ENCODE assay signal across 15 cellular contexts in the genomic region with DNA sequence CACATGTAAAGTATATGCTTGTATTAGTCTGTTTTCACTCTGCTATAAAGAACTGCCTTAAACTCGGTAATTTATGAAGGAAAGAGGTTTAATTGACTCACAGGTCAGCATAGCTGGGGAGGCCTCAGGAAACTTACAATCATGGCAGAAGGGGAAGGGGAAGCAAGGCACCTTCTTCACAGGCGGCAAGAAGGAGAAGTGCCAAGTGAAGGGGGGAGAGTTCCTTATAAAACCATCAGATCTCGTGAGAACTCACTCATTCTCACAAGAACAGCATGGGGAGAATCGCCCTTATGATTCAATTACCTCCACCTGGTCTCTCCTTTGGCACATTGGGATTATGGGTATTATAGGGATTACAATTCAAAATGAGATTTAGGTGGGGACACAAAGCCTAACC.
DNase-seq lines count a peak whose midpoint lies in the region; ATAC-seq and TF ChIP-seq lines count a peak whose summit lies in the region.
"Had no signal": no experiment of that assay in that cellular context is flagged by ENCODE, and none has a peak within 500 bp of the region (broad histone marks: within the 10 kb centered on the region; RNA-seq: fewer than 3 reads in every experiment).

No MANE protein-coding gene starts in this region.

- H3K4me1 ChIP-seq in adipocyte (ENCODE audit: control insufficient read depth, insufficient read depth, low read length) (peaks cover 29% of the 10 kb centered on the region), neural progenitor cell (no peaks in the 10 kb centered on the region)
- H3K4me1 ChIP-seq: BE2C had no signal

- no peaks in the 10 kb centered on the region for H3K4me1 Mint-ChIP-seq in neural progenitor cell
- H3K4me1 Mint-ChIP-seq: H9 had no signal

- H3F3A ChIP-seq in neural progenitor cell (ENCODE audit: low read depth), result no peaks in the 10 kb centered on the region

- no peaks in the 10 kb centered on the region for H4K20me1 ChIP-seq in neural progenitor cell (ENCODE audit: low read depth)

- no peaks in the 10 kb centered on the region for H3K36me3 ChIP-seq in adipocyte (ENCODE audit: control insufficient read depth, insufficient read depth, low read length, severe bottlenecking)
- H3K36me3 ChIP-seq in neural progenitor cell, result no peaks in the 10 kb centered on the region
- H3K36me3 ChIP-seq: BE2C had no signal

- no peak overlapping the region for H3K4me3 Mint-ChIP-seq in neural progenitor cell
- H3K4me3 Mint-ChIP-seq: CD4-positive, alpha-beta T cell; H9 had no signal

- H3K36me3 Mint-ChIP-seq in neural progenitor cell, result no peaks in the 10 kb centered on the region

- H3K79me2 ChIP-seq in neural progenitor cell (ENCODE audit: low read depth), result no peaks in the 10 kb centered on the region

- H3K4me2 ChIP-seq in neural progenitor cell, result no peak overlapping the region

- TF ChIP-seq CTCF in neural progenitor cell (IDR thresholded peaks at IDR 0.05), result no peak

- H3K9ac ChIP-seq in adipocyte (ENCODE audit: low read length) (peak overlapping the region; percentile 76), neural progenitor cell (no peak overlapping the region)

- H3K27me3 Mint-ChIP-seq in neural progenitor cell (ENCODE audit: insufficient read depth, low read depth), result peaks cover 2% of the 10 kb centered on the region
- H3K27me3 Mint-ChIP-seq: CD4-positive, alpha-beta T cell had no signal

- no peak for ATAC-seq in GM21717 (IDR thresholded peaks at IDR 0.05; ENCODE audit: unreplicated experiment)
- ATAC-seq in left cardiac atrium, result no peak

- H3K4me3 ChIP-seq in adipocyte (ENCODE audit: low read length), result peak overlapping the region; percentile 21
- no peak overlapping the region for H3K4me3 ChIP-seq in neural progenitor cell

- in situ Hi-C loops in KBM-7 (cut with MboI; ENCODE audit: low pct_unique_long_range_greater_than_20kb, low sequenced_read_pairs), result no loop called here

- H3K9me3 ChIP-seq in adipocyte (ENCODE audit: control insufficient read depth, low read length), result no peaks in the 10 kb centered on the region
- no peaks in the 10 kb centered on the region for H3K9me3 ChIP-seq in neural progenitor cell (ENCODE audit: low read depth)
- H3K9me3 ChIP-seq: BE2C had no signal

- H3K9me3 Mint-ChIP-seq in neural progenitor cell, result no peaks in the 10 kb centered on the region
- H3K9me3 Mint-ChIP-seq: CD4-positive, alpha-beta T cell; H9 had no signal

- DNase-seq in KBM-7, result peak; percentile 51
- no peak for DNase-seq in adipocyte (ENCODE audit: low read depth)
- DNase-seq in neural progenitor cell (ENCODE audit: low spot score), result no peak
- no peak for DNase-seq in NOMO-1 treated with dmso at 0.1 percent for 144 hours (lab: John Stamatoyannopoulos, UW; ENCODE audit: unreplicated experiment)
- DNase-seq in NCI-H1048 (lab: John Stamatoyannopoulos, UW), result no peak
- DNase-seq in left cardiac atrium, result no peak
- DNase-seq: BE2C; CD4-positive, alpha-beta T cell; H9; KG1; NCI-H1105 treated with DMSO at 0.1 percent for 48 hours; NCI-H1694 treated with DMSO at 0.1 percent for 48 hours; NCI-H524 treated with DMSO at 0.1 percent for 48 hours; SHP77 had no signal

- intact Hi-C loops in left cardiac atrium (cut with DNase I), result no loop called here

- H3K27me3 ChIP-seq in adipocyte (replicated peaks; ENCODE audit: control insufficient read depth, insufficient read depth, low read length), result no peaks in the 10 kb centered on the region
- no peaks in the 10 kb centered on the region for H3K27me3 ChIP-seq in neural progenitor cell
- H3K27me3 ChIP-seq: BE2C had no signal

- peak overlapping the region; percentile 40 for H3K27ac Mint-ChIP-seq in neural progenitor cell
- H3K27ac Mint-ChIP-seq: CD4-positive, alpha-beta T cell; H9 had no signal

- H2AFZ ChIP-seq in neural progenitor cell (replicated peaks), result no peak overlapping the region

- H3K27ac ChIP-seq in neural progenitor cell, result no peak overlapping the region
